ENCODE assay signal across 16 cellular contexts in genomic region chr9:79665383-79665782, GRCh38.
DNase-seq lines count a peak whose midpoint lies in the region; ATAC-seq and TF ChIP-seq lines count a peak whose summit lies in the region.
"Had no signal": no experiment of that assay in that cellular context is flagged by ENCODE, and none has a peak within 500 bp of the region (broad histone marks: within the 10 kb centered on the region; RNA-seq: fewer than 3 reads in every experiment).

No MANE protein-coding gene starts in this region.

- ATAC-seq in left lobe of liver: peak; percentile 57
- ATAC-seq in left cardiac atrium: no peak
- no peak for ATAC-seq in HG03439 (IDR thresholded peaks at IDR 0.05; ENCODE audit: unreplicated experiment)

- peaks cover 40% of the 10 kb centered on the region for H3K4me1 Mint-ChIP-seq in CD14-positive monocyte

- no peaks in the 10 kb centered on the region for H3K27me3 Mint-ChIP-seq in CD14-positive monocyte (ENCODE audit: low read depth in 3 of 3)
- H3K27me3 Mint-ChIP-seq: CD4-positive, CD25-positive, alpha-beta regulatory T cell had no signal

- no peak for TF ChIP-seq CTCF in CD14-positive monocyte (IDR thresholded peaks at IDR 0.05)

- intact Hi-C loops in CD14-positive monocyte (cut with micrococcal nuclease) (no loop called here), left cardiac atrium (cut with DNase I) (loop anchor here in 1 of 2 donors (10.0 kb wide), 1 partner anchor 91 kb away; the partner anchor contains the start of gene TLE4)

- no peak overlapping the region for H3K4me3 Mint-ChIP-seq in CD14-positive monocyte
- H3K4me3 Mint-ChIP-seq: CD4-positive, CD25-positive, alpha-beta regulatory T cell had no signal

- H3K36me3 Mint-ChIP-seq in CD14-positive monocyte: peaks cover 44 to 59% of the 10 kb centered on the region in 2 donors

- H3K27ac Mint-ChIP-seq in CD14-positive monocyte: peak overlapping the region in 4 of 7 donors; percentile 10 to 71 (median 61)

- no peak for DNase-seq in CD14-positive monocyte (ENCODE audit: low spot score)
- DNase-seq in NCI-H526 (lab: John Stamatoyannopoulos, UW): peak; percentile 61 to 69
- DNase-seq in left lobe of liver (ENCODE audit: low spot score): no peak
- peak; percentile 9 for DNase-seq in retina
- no peak for DNase-seq in left cardiac atrium
- DNase-seq in NCI-H1092 (lab: John Stamatoyannopoulos, UW): no peak
- DNase-seq: BE2C; CD4-positive, CD25-positive, alpha-beta regulatory T cell; Karpas-422; NCI-H1417 treated with DMSO at 0.1 percent for 48 hours; NCI-H1930; NCI-H774; NK-92 treated with Interleukin-12 subunit alpha and Interleukin-12 subunit beta, amount 100 ng/mL, for 24 hours; SHP77 treated with DMSO at 0.1 percent for 48 hours; SW 1271 had no signal

- no peaks in the 10 kb centered on the region for H3K9me3 Mint-ChIP-seq in CD14-positive monocyte

Comparison
In these comparisons a context has a peak if more than half of its experiments do, and no peak if none do; other contexts are left out.
1. DNase-seq: peak in NCI-H526 (2 of 2) and retina (single experiment); none in CD14-positive monocyte (single experiment), left lobe of liver (single experiment), left cardiac atrium (single experiment) and NCI-H1092 (single experiment).